In the genomic region with DNA sequence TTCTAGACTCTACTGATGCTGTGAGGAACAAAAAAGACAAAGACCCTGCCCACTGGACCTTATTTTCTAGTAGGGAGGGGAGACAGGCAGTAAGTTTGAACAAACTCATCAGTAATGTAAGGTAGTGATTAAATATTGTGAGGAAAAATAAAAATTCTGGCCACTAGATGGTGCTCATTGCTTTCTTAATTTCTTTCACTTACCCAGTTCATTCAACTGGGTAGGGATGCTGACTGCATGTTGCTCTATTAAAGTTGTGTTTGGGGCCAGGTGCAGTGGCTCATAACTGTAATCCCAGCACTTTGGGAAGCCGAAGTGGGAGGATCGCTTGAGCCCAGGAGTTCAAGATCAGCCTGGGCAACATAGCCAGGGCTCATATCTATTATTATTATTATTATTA, we compare ENCODE assay signal across 1 cellular context.
TF ChIP-seq lines count a peak whose summit lies in the region.

No MANE protein-coding gene starts in this region.

TF ChIP-seq in GM12878, 131 proteins besides CTCF, POLR2A, EP300 and RAD21 (continued from another document):
- TF ChIP-seq SMC3 (IDR thresholded peaks at IDR 0.05; ENCODE audit: borderline replicate concordance, low read length) (peak; percentile 83; the same call in 1 of the 2 replicates), TCF12 (IDR thresholded peaks at IDR 0.05; ENCODE audit: low read depth, low read length) (no peak), NFYA (IDR thresholded peaks at IDR 0.05; ENCODE audit: borderline replicate concordance, low read depth, low read length) (no peak), NKRF (conservative IDR thresholded peaks at IDR 0.05) (no peak)
TF ChIP-seq in GM12878: peak in this region for 1.
